24 cellular contexts compared by ENCODE assay signal in the genomic region with DNA sequence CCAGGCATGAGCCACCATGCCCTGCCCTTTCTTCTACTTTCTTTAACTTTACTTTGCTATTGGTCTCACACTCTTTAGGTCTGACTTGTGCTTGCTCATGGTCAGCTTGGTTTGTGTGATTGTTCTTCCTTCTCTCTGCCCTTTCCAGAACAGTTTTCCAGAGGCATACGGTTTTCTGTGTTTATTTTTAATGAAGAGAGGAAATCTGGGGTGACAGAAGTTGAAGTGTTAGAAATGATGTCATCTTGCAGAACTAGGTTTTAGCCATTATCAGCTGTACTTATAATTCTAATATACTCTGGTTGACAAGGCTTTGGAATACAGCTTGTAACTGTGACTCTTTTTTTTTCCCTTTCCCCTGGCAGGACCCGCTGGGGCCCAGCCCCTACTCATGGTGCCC.
"Had no signal": no experiment of that assay in that cellular context is flagged by ENCODE, and none has a peak within 500 bp of the region (broad histone marks: within the 10 kb centered on the region; RNA-seq: fewer than 3 reads in every experiment).

No MANE protein-coding gene starts in this region.

- H3K9me3 Mint-ChIP-seq: activated B cell treated with CpG ODN at 0.5 μM for 24 hours; activated naive CD4-positive, alpha-beta T cell treated with anti-CD3 and anti-CD28 coated beads, Interleukin-2, amount 50 U/mL, for 24 hours; brain; effector memory CD8-positive, alpha-beta T cell; nephron progenitor cell; stimulated activated effector memory CD8-positive, alpha-beta T cell treated with anti-CD3 and anti-CD28 coated beads, Interleukin-12 subunit alpha, Interleukin-12 subunit beta, amount 100 ng/mL, for 72 hours; stimulated activated naive CD8-positive, alpha-beta T cell treated with anti-CD3 and anti-CD28 coated beads, Interleukin-15, amount 100 ng/mL, for 72 hours; T-cell had no signal

- H3K27me3 ChIP-seq: esophagus squamous epithelium, gastroesophageal sphincter, pancreas, tibial nerve had no signal

- H3K36me3 ChIP-seq: gastroesophageal sphincter, pancreas, tibial nerve had no signal

- H3K27me3 Mint-ChIP-seq: activated B cell treated with CpG ODN at 0.5 μM for 24 hours; activated CD4-positive, alpha-beta T cell treated with anti-CD3 and anti-CD28 coated beads for 36 hours; activated naive CD4-positive, alpha-beta T cell treated with anti-CD3 and anti-CD28 coated beads, Interleukin-2, amount 50 U/mL, for 24 hours; brain; effector memory CD8-positive, alpha-beta T cell; stimulated activated naive CD8-positive, alpha-beta T cell treated with anti-CD3 and anti-CD28 coated beads, Interleukin-15, amount 100 ng/mL, for 72 hours; T-cell had no signal

- H3K4me3 Mint-ChIP-seq: activated B cell treated with CpG ODN at 0.5 μM for 24 hours; activated CD4-positive, alpha-beta T cell treated with anti-CD3 and anti-CD28 coated beads for 36 hours; activated naive CD4-positive, alpha-beta T cell treated with anti-CD3 and anti-CD28 coated beads, Interleukin-2, amount 50 U/mL, for 24 hours; brain; effector memory CD8-positive, alpha-beta T cell; nephron progenitor cell; stimulated activated effector memory CD8-positive, alpha-beta T cell treated with anti-CD3 and anti-CD28 coated beads, Interleukin-12 subunit alpha, Interleukin-12 subunit beta, amount 100 ng/mL, for 72 hours; stimulated activated naive CD8-positive, alpha-beta T cell treated with anti-CD3 and anti-CD28 coated beads, Interleukin-15, amount 100 ng/mL, for 72 hours; T-cell had no signal

- H3K9me3 ChIP-seq: esophagus squamous epithelium, gastroesophageal sphincter, left ventricle myocardium inferior, pancreas, tibial nerve had no signal

- H3K27ac Mint-ChIP-seq: activated B cell treated with CpG ODN at 0.5 μM for 24 hours; activated naive CD4-positive, alpha-beta T cell treated with anti-CD3 and anti-CD28 coated beads, Interleukin-2, amount 50 U/mL, for 24 hours; nephron progenitor cell; stimulated activated effector memory CD8-positive, alpha-beta T cell treated with anti-CD3 and anti-CD28 coated beads, Interleukin-12 subunit alpha, Interleukin-12 subunit beta, amount 100 ng/mL, for 72 hours; T-cell had no signal

- ATAC-seq: activated CD4-positive, alpha-beta T cell treated with anti-CD3 and anti-CD28 coated beads for 36 hours; effector memory CD8-positive, alpha-beta T cell; gastroesophageal sphincter; pancreas; right cardiac atrium; stimulated activated effector memory CD8-positive, alpha-beta T cell treated with anti-CD3 and anti-CD28 coated beads, Interleukin-12 subunit alpha, Interleukin-12 subunit beta, amount 100 ng/mL, for 72 hours; stimulated activated naive CD8-positive, alpha-beta T cell treated with anti-CD3 and anti-CD28 coated beads, Interleukin-15, amount 100 ng/mL, for 72 hours; T-cell had no signal

- FAIRE-seq: pancreas, urothelium cell line had no signal

- DNase-seq: activated B cell treated with CpG ODN at 0.5 μM for 24 hours; activated CD4-positive, alpha-beta T cell treated with anti-CD3 and anti-CD28 coated beads for 36 hours; activated CD4-positive, alpha-beta T cell treated with anti-CD3 and anti-CD28 coated beads, Interleukin-2, amount 50 U/mL, for 4 hours; activated gamma-delta T cell treated with Interleukin-2 at 50 U/mL for 16 hours; activated T-cell treated with anti-CD3 and anti-CD28 coated beads for 4 hours; aorta; effector memory CD8-positive, alpha-beta T cell; esophagus squamous epithelium; head of caudate nucleus; hypothalamus; left ventricle myocardium inferior; nephron progenitor cell; pancreas; right cardiac atrium; stimulated activated CD4-positive, alpha-beta T cell treated with anti-CD3 and anti-CD28 coated beads, Interleukin-2, amount 100 ng/mL, for 24 hours; stimulated activated naive CD8-positive, alpha-beta T cell treated with anti-CD3 and anti-CD28 coated beads, Interleukin-15, amount 100 ng/mL, for 72 hours; T-cell; T1000 had no signal

- H3K4me1 Mint-ChIP-seq: nephron progenitor cell had no signal

- H3K4me3 ChIP-seq: esophagus squamous epithelium, gastroesophageal sphincter, left ventricle myocardium inferior, pancreas, tibial nerve had no signal

- H3K27ac ChIP-seq: esophagus squamous epithelium, gastroesophageal sphincter, left ventricle myocardium inferior, pancreas, tibial nerve had no signal
